In the genomic region with DNA sequence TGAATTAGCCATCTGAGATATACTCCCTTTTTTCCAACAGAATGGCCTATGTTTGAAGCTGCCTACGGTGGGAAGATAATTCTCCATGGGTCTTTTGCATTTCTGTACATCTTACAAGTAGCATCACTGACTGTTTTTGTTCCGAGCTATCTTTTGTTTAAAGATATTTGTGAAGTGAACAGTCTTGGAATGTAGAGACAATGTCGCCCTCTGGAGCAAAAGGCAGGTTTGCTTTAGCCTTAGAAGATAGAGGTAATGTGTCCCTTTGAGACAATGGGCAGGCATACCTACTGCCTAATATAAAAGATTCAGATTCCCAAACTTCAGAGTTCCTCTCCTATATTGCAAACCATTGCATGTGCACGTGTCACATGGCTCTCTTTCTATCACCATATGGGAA, we compare ENCODE assay signal across 19 cellular contexts.
"Had no signal": no experiment of that assay in that cellular context is flagged by ENCODE, and none has a peak within 500 bp of the region (broad histone marks: within the 10 kb centered on the region; RNA-seq: fewer than 3 reads in every experiment).

No MANE protein-coding gene starts in this region.

- H3K27me3 ChIP-seq: cardiac muscle cell, neural progenitor cell, tibial artery, vagina had no signal

- DNase-seq: activated gamma-delta T cell; foreskin melanocyte; glutamatergic neuron; hippocampal formation; left cardiac atrium; mesenchymal stem cell; mucosa of descending colon; naive B cell; stimulated activated CD4-positive, alpha-beta T cell treated with anti-CD3 and anti-CD28 coated beads, Interleukin-12 subunit alpha, Interleukin-12 subunit beta, amount 100 ng/mL, for 4 hours; stimulated activated CD4-positive, alpha-beta T cell treated with anti-CD3 and anti-CD28 coated beads, Interleukin-1b, Interleukin-23, amount 100 ng/mL, for 48 hours; stimulated activated naive CD8-positive, alpha-beta T cell treated with anti-CD3 and anti-CD28 coated beads, Interleukin-15, Interleukin-2, amounts not matched to agents 100 U/mL and 50 U/mL, for 24 hours; substantia nigra; T-helper 9 cell; tibial artery had no signal

- H3K4me1 ChIP-seq: tibial artery, vagina had no signal

- H3K4me3 ChIP-seq: cardiac muscle cell, mucosa of descending colon, neural progenitor cell, tibial artery, vagina had no signal

- H2AFZ ChIP-seq: neural progenitor cell had no signal

- ATAC-seq: activated CD4-positive, CD25-positive, alpha-beta regulatory T cell treated with anti-CD3 and anti-CD28 coated beads, Interleukin-2, amount 50 U/mL, for 24 hours; left cardiac atrium; mucosa of descending colon; stimulated activated naive CD8-positive, alpha-beta T cell treated with anti-CD3 and anti-CD28 coated beads, Interleukin-15, Interleukin-2, amounts not matched to agents 100 U/mL and 50 U/mL, for 24 hours had no signal

- H3K4me2 ChIP-seq: neural progenitor cell had no signal

- H3K9me3 ChIP-seq: mucosa of descending colon, tibial artery, vagina had no signal

- H3K36me3 ChIP-seq: cardiac muscle cell, neural progenitor cell, tibial artery, vagina had no signal

- FAIRE-seq: islet of Langerhans had no signal

- H3K9ac ChIP-seq: neural progenitor cell had no signal

- H3K27ac ChIP-seq: cardiac muscle cell, neural progenitor cell, tibial artery, vagina had no signal
